12 cellular contexts compared by ENCODE assay signal in the genomic region with DNA sequence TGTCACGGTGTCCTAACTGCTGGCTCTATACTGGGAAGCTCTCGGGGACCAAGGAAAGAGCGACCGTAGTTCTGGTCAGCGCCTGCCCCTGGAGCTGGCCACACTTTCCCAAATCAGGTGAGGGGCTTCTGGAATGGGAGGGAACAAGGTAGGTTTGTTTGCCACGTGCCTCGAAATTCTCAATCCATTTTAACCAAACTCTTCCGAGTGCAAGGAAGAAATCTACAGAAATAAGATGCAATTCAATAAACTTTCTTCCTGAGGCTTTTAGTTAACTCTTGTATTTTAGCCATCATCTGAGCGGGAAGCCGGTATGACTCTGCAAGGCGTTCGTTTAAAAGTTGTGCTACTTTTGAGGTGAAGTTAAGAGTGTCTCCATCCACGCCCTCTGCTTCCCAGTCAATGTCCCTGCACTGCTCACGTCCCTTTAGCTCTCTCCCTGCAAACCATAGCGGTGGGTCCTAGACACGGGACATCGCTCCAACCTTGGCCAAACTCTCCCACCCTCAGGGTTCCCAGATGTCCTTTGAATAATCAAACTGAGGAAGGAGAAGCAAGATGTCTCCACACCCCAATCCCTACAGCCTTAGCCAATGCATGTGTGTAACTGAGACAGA. TPM values are rescaled to one million over a fixed set of nuclear protein-coding genes. Genes with fewer than 3 reads are reported as not detected.
DNase-seq lines count a peak whose midpoint lies in the region; ATAC-seq, FAIRE-seq and TF ChIP-seq lines count a peak whose summit lies in the region.
"Had no signal": no experiment of that assay in that cellular context is flagged by ENCODE, and none has a peak within 500 bp of the region (broad histone marks: within the 10 kb centered on the region; RNA-seq: fewer than 3 reads in every experiment).

No MANE protein-coding gene starts in this region.

- no peak overlapping the region for H3K18ac ChIP-seq in trophoblast cell (ENCODE audit: low read length)

- no peak overlapping the region for H4K12ac ChIP-seq in trophoblast cell (ENCODE audit: low read depth, low read length)

- no peak overlapping the region for H4K91ac ChIP-seq in trophoblast cell (ENCODE audit: low read depth, low read length)

- ATAC-seq in right cardiac atrium (peak; percentile 42 to 53), HG03460 (IDR thresholded peaks at IDR 0.05; ENCODE audit: unreplicated experiment) (no peak)
- ATAC-seq: activated T-helper 17 cell treated with anti-CD3 and anti-CD28 coated beads, Interleukin-2, amount 50 U/mL, for 72 hours had no signal

- H3K4ac ChIP-seq in trophoblast cell (ENCODE audit: low read depth, low read length): no peak overlapping the region

- H3K79me2 ChIP-seq in trophoblast cell (ENCODE audit: control insufficient read depth, insufficient read depth, low read length, poor library complexity): no peaks in the 10 kb centered on the region

- H2BK5ac ChIP-seq in trophoblast cell (ENCODE audit: low read depth, low read length, poor library complexity): no peak overlapping the region

- no peak overlapping the region for H2AK5ac ChIP-seq in trophoblast cell (ENCODE audit: low read length)

- no peak overlapping the region for H2AFZ ChIP-seq in trophoblast cell (ENCODE audit: insufficient read depth, low read length, poor library complexity)

- H3K36me3 ChIP-seq in ascending aorta: no peaks in the 10 kb centered on the region
- H3K36me3 ChIP-seq in trophoblast cell (ENCODE audit: control insufficient read depth in 1 of 2, insufficient read depth in 2 of 2, low read length in 2 of 2): no peaks in the 10 kb centered on the region

- H3K4me1 ChIP-seq in ascending aorta (no peaks in the 10 kb centered on the region), right cardiac atrium (ENCODE audit: control insufficient read depth, insufficient read depth, low read length) (no peaks in the 10 kb centered on the region), trophoblast cell (ENCODE audit: control insufficient read depth in 1 of 2, insufficient read depth in 2 of 2, low read length in 2 of 2) (peaks cover 0 to 6% of the 10 kb centered on the region in 2 experiments)

- H3K9ac ChIP-seq in trophoblast cell (ENCODE audit: low read length): no peak overlapping the region

- H3K9me3 ChIP-seq in ascending aorta (no peaks in the 10 kb centered on the region), right cardiac atrium (ENCODE audit: control insufficient read depth, low read length) (no peaks in the 10 kb centered on the region), trophoblast cell (ENCODE audit: insufficient read depth, low read depth, low read length) (no peaks in the 10 kb centered on the region)

- 41% methylated on average over 17 of the region's 17 CpGs for WGBS in right cardiac atrium
- no CpG with 5 or more reads among the region's 17 CpGs for WGBS in trophoblast cell (ENCODE audit: extremely low coverage, insufficient coverage, insufficient read length)

- TF ChIP-seq CTCF in AG10803 (conservative IDR thresholded peaks at IDR 0.05; ENCODE audit: low read length) (no peak), ascending aorta (IDR thresholded peaks at IDR 0.05) (no peak)

- peak overlapping the region; percentile 77 for H3K4me2 ChIP-seq in trophoblast cell (ENCODE audit: low read length)

- H3K27ac ChIP-seq in ascending aorta (peak overlapping the region; percentile 1 to 58), right cardiac atrium (ENCODE audit: low read length) (peak overlapping the region; percentile 26), trophoblast cell (ENCODE audit: low read depth, low read length) (no peak overlapping the region)

- FAIRE-seq in H54 (lab: Jason Lieb, UNC): no peak

- intact Hi-C loops in ascending aorta (cut with DNase I) (loop anchor here (1.0 kb wide), 1 partner anchor 51 kb away; no protein-coding TSS in a partner anchor), right cardiac atrium (cut with DNase I) (loop anchor here in 1 of 4 donors (10.0 kb wide), 1 partner anchor 53 kb away; no protein-coding TSS in a partner anchor)

- H2BK120ac ChIP-seq in trophoblast cell (ENCODE audit: insufficient read depth, low read length, poor library complexity): no peak overlapping the region

- TF ChIP-seq POLR2A in H54 (IDR thresholded peaks at IDR 0.05; ENCODE audit: low read depth, low read length): no peak

- H2BK12ac ChIP-seq in trophoblast cell (ENCODE audit: low read length): no peak overlapping the region

- H3K23ac ChIP-seq in trophoblast cell (ENCODE audit: low read length): no peak overlapping the region

- H4K8ac ChIP-seq in trophoblast cell (ENCODE audit: low read depth, low read length): no peak overlapping the region

- no peak for DNase-seq in AG10803 (ENCODE audit: low read depth)
- DNase-seq in ascending aorta (ENCODE audit: low spot score in 2 of 2): no peak
- DNase-seq in right cardiac atrium: no peak
- peak in 1 of 2 donors; percentile 20 for DNase-seq in trophoblast cell
- DNase-seq in occipital lobe (lab: John Stamatoyannopoulos, UW): no peak
- no peak for DNase-seq in H54 (ENCODE audit: insufficient read length, low spot score)
- no peak for DNase-seq in NCI-H2029 treated with DMSO at 0.1 percent for 48 hours (lab: John Stamatoyannopoulos, UW)
- DNase-seq: hippocampal formation, NCI-H2171 treated with DMSO at 0.1 percent for 48 hours had no signal

- H3K4me3 ChIP-seq in AG10803 (ENCODE audit: low read length): peak overlapping the region; percentile 69
- peak overlapping the region; percentile 73 to 78 for H3K4me3 ChIP-seq in ascending aorta
- peak overlapping the region; percentile 48 for H3K4me3 ChIP-seq in right cardiac atrium (ENCODE audit: low read length)
- peak overlapping the region; percentile 62 for H3K4me3 ChIP-seq in trophoblast cell (ENCODE audit: low read depth, low read length)

- no peak overlapping the region for H3K14ac ChIP-seq in trophoblast cell (ENCODE audit: low read length)

- no peaks in the 10 kb centered on the region for H3K79me1 ChIP-seq in trophoblast cell (ENCODE audit: low read length)

- H3K27me3 ChIP-seq in ascending aorta (no peaks in the 10 kb centered on the region), right cardiac atrium (ENCODE audit: control insufficient read depth, insufficient read depth) (no peaks in the 10 kb centered on the region), trophoblast cell (ENCODE audit: insufficient read depth, low read length) (peaks cover 8% of the 10 kb centered on the region)

RNA-seq across cellular contexts. Expression of a gene that starts 0.6 kb away (rescaled TPM):
- total RNA-seq in ascending aorta (20.0 TPM), right cardiac atrium (10 to 100 TPM; 10.7 to 21.5 (median 13.8) TPM), occipital lobe (2.0 TPM)
- 23.7 TPM for polyA plus RNA-seq in right cardiac atrium
- polyA plus RNA-seq in trophoblast cell (2013): 0.01 TPM in 1 of 2 replicates, not detected in the other
- total RNA-seq: activated T-helper 17 cell treated with anti-CD3 and anti-CD28 coated beads, Interleukin-2, amount 50 U/mL, for 72 hours had no signal
- polyA plus RNA-seq: CD14-positive monocyte had no signal
